Comparison of ENCODE assay signal across 1 cellular context in genomic region chr15:28105793-28106192, GRCh38.
TF ChIP-seq lines count a peak whose summit lies in the region.

No MANE protein-coding gene starts in this region.

TF ChIP-seq in H1, 55 proteins besides CTCF, POLR2A, EP300 and RAD21:
- TF ChIP-seq, protein P1, sequence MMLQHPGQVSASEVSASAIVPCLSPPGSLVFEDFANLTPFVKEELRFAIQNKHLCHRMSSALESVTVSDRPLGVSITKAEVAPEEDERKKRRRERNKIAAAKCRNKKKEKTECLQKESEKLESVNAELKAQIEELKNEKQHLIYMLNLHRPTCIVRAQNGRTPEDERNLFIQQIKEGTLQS (IDR thresholded peaks at IDR 0.05; ENCODE audit: insufficient read depth, low read depth, low read length) = no peak
- TF ChIP-seq SAP30 (IDR thresholded peaks at IDR 0.05; ENCODE audit: insufficient read depth, insufficient replicate concordance, low read length) (no peak), POLR2AphosphoS5 (IDR thresholded peaks at IDR 0.05; ENCODE audit: low read depth, low read length) (no peak), KDM1A (IDR thresholded peaks at IDR 0.05; ENCODE audit: borderline replicate concordance, low read length) (no peak), MAFK (IDR thresholded peaks at IDR 0.05; ENCODE audit: low read depth, low read length) (no peak), JUND (IDR thresholded peaks at IDR 0.05; ENCODE audit: low read length) (no peak), TBP (IDR thresholded peaks at IDR 0.05; ENCODE audit: low read depth, low read length) (no peak), CEBPB (IDR thresholded peaks at IDR 0.05; ENCODE audit: low read depth, low read length) (no peak), GTF2F1 (IDR thresholded peaks at IDR 0.05; ENCODE audit: borderline replicate concordance, low read depth, low read length) (no peak), BACH1 (IDR thresholded peaks at IDR 0.05; ENCODE audit: low read length) (no peak), KDM5A (IDR thresholded peaks at IDR 0.05; ENCODE audit: low read length) (no peak), TAF7 (optimal IDR thresholded peaks at IDR 0.05; ENCODE audit: borderline replicate concordance, low read depth, low read length) (no peak), RFX5 (IDR thresholded peaks at IDR 0.05; ENCODE audit: borderline replicate concordance, low read depth, low read length) (no peak), CHD2 (IDR thresholded peaks at IDR 0.05; ENCODE audit: low read length) (no peak), SP1 (IDR thresholded peaks at IDR 0.05; ENCODE audit: low read depth, low read length) (no peak)
- TF ChIP-seq, protein P2, sequence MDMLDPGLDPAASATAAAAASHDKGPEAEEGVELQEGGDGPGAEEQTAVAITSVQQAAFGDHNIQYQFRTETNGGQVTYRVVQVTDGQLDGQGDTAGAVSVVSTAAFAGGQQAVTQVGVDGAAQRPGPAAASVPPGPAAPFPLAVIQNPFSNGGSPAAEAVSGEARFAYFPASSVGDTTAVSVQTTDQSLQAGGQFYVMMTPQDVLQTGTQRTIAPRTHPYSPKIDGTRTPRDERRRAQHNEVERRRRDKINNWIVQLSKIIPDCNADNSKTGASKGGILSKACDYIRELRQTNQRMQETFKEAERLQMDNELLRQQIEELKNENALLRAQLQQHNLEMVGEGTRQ (IDR thresholded peaks at IDR 0.05; ENCODE audit: low read length) = no peak
- TF ChIP-seq, protein P3, sequence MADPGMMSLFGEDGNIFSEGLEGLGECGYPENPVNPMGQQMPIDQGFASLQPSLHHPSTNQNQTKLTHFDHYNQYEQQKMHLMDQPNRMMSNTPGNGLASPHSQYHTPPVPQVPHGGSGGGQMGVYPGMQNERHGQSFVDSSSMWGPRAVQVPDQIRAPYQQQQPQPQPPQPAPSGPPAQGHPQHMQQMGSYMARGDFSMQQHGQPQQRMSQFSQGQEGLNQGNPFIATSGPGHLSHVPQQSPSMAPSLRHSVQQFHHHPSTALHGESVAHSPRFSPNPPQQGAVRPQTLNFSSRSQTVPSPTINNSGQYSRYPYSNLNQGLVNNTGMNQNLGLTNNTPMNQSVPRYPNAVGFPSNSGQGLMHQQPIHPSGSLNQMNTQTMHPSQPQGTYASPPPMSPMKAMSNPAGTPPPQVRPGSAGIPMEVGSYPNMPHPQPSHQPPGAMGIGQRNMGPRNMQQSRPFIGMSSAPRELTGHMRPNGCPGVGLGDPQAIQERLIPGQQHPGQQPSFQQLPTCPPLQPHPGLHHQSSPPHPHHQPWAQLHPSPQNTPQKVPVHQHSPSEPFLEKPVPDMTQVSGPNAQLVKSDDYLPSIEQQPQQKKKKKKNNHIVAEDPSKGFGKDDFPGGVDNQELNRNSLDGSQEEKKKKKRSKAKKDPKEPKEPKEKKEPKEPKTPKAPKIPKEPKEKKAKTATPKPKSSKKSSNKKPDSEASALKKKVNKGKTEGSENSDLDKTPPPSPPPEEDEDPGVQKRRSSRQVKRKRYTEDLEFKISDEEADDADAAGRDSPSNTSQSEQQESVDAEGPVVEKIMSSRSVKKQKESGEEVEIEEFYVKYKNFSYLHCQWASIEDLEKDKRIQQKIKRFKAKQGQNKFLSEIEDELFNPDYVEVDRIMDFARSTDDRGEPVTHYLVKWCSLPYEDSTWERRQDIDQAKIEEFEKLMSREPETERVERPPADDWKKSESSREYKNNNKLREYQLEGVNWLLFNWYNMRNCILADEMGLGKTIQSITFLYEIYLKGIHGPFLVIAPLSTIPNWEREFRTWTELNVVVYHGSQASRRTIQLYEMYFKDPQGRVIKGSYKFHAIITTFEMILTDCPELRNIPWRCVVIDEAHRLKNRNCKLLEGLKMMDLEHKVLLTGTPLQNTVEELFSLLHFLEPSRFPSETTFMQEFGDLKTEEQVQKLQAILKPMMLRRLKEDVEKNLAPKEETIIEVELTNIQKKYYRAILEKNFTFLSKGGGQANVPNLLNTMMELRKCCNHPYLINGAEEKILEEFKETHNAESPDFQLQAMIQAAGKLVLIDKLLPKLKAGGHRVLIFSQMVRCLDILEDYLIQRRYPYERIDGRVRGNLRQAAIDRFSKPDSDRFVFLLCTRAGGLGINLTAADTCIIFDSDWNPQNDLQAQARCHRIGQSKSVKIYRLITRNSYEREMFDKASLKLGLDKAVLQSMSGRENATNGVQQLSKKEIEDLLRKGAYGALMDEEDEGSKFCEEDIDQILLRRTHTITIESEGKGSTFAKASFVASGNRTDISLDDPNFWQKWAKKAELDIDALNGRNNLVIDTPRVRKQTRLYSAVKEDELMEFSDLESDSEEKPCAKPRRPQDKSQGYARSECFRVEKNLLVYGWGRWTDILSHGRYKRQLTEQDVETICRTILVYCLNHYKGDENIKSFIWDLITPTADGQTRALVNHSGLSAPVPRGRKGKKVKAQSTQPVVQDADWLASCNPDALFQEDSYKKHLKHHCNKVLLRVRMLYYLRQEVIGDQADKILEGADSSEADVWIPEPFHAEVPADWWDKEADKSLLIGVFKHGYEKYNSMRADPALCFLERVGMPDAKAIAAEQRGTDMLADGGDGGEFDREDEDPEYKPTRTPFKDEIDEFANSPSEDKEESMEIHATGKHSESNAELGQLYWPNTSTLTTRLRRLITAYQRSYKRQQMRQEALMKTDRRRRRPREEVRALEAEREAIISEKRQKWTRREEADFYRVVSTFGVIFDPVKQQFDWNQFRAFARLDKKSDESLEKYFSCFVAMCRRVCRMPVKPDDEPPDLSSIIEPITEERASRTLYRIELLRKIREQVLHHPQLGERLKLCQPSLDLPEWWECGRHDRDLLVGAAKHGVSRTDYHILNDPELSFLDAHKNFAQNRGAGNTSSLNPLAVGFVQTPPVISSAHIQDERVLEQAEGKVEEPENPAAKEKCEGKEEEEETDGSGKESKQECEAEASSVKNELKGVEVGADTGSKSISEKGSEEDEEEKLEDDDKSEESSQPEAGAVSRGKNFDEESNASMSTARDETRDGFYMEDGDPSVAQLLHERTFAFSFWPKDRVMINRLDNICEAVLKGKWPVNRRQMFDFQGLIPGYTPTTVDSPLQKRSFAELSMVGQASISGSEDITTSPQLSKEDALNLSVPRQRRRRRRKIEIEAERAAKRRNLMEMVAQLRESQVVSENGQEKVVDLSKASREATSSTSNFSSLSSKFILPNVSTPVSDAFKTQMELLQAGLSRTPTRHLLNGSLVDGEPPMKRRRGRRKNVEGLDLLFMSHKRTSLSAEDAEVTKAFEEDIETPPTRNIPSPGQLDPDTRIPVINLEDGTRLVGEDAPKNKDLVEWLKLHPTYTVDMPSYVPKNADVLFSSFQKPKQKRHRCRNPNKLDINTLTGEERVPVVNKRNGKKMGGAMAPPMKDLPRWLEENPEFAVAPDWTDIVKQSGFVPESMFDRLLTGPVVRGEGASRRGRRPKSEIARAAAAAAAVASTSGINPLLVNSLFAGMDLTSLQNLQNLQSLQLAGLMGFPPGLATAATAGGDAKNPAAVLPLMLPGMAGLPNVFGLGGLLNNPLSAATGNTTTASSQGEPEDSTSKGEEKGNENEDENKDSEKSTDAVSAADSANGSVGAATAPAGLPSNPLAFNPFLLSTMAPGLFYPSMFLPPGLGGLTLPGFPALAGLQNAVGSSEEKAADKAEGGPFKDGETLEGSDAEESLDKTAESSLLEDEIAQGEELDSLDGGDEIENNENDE (IDR thresholded peaks at IDR 0.05; ENCODE audit: insufficient replicate concordance, low read length) = no peak
